Comparison of ENCODE assay signal across 27 cellular contexts in genomic region chr13:83824561-83824960, GRCh38. TPM values are rescaled to one million over a fixed set of nuclear protein-coding genes. Genes with fewer than 3 reads are reported as not detected.
"Had no signal": no experiment of that assay in that cellular context is flagged by ENCODE, and none has a peak within 500 bp of the region (broad histone marks: within the 10 kb centered on the region; RNA-seq: fewer than 3 reads in every experiment).

No MANE protein-coding gene starts in this region.

- ATAC-seq: activated CD4-positive, CD25-positive, alpha-beta regulatory T cell treated with anti-CD3 and anti-CD28 coated beads, Interleukin-2, amount 50 U/mL, for 24 hours; activated CD8-positive, alpha-beta T cell treated with anti-CD3 and anti-CD28 coated beads for 36 hours; PC-3 had no signal

- H3K36me3 Mint-ChIP-seq: activated naive CD8-positive, alpha-beta T cell treated with anti-CD3 and anti-CD28 coated beads, Interleukin-2, amount 10 ng/mL, durations not matched to agents 7 days and 5 days had no signal

- H3K4me1 Mint-ChIP-seq: activated naive CD8-positive, alpha-beta T cell treated with anti-CD3 and anti-CD28 coated beads, Interleukin-2, amount 10 ng/mL, durations not matched to agents 7 days and 5 days had no signal

- H3K27ac Mint-ChIP-seq: activated CD8-positive, alpha-beta T cell treated with anti-CD3 and anti-CD28 coated beads for 36 hours; activated naive CD8-positive, alpha-beta T cell treated with anti-CD3 and anti-CD28 coated beads, Interleukin-2, amount 10 ng/mL, durations not matched to agents 7 days and 5 days had no signal

- H3K4me3 Mint-ChIP-seq: activated CD8-positive, alpha-beta T cell treated with anti-CD3 and anti-CD28 coated beads for 36 hours; activated naive CD8-positive, alpha-beta T cell treated with anti-CD3 and anti-CD28 coated beads, Interleukin-2, amount 10 ng/mL, durations not matched to agents 7 days and 5 days had no signal

- FAIRE-seq: RCC 7860 had no signal

- DNase-seq: activated CD4-positive, alpha-beta T cell treated with anti-CD3 and anti-CD28 coated beads for 4 hours; activated CD8-positive, alpha-beta memory T cell treated with anti-CD3 and anti-CD28 coated beads, Interleukin-2, amount 50 U/mL, for 4 hours; activated CD8-positive, alpha-beta T cell treated with anti-CD3 and anti-CD28 coated beads for 36 hours; activated naive CD4-positive, alpha-beta T cell treated with anti-CD3 and anti-CD28 coated beads, Interleukin-2, amount 50 U/mL, for 16 hours; activated naive CD8-positive, alpha-beta T cell treated with anti-CD3 and anti-CD28 coated beads, Interleukin-2, amount 10 ng/mL, durations not matched to agents 7 days and 5 days; activated T-cell treated with anti-CD3 and anti-CD28 coated beads, Interleukin-2, amount 50 U/mL, for 1 hour; adrenal gland; central memory CD4-positive, alpha-beta T cell; MV-4-11; NCI-H1105; NCI-H1436; NCI-H1694 treated with DMSO at 0.1 percent for 48 hours; NCI-H2029 treated with DMSO at 0.1 percent for 48 hours; NCI-H345; NCI-H510A; NCI-H69; PC-3; SK-N-SH; T-helper 1 cell; WERI-Rb-1 had no signal

- H3K27me3 Mint-ChIP-seq: activated CD8-positive, alpha-beta T cell treated with anti-CD3 and anti-CD28 coated beads for 36 hours; activated naive CD8-positive, alpha-beta T cell treated with anti-CD3 and anti-CD28 coated beads, Interleukin-2, amount 10 ng/mL, durations not matched to agents 7 days and 5 days had no signal

- H3K4me3 ChIP-seq: adrenal gland, breast epithelium had no signal

- H3K27ac ChIP-seq: adrenal gland, breast epithelium, KMS-11, WERI-Rb-1 had no signal

- H3K4me1 ChIP-seq: adrenal gland, breast epithelium had no signal

- H3K36me3 ChIP-seq: adrenal gland, breast epithelium, WERI-Rb-1 had no signal

- H3K9ac ChIP-seq: KMS-11, SK-N-SH had no signal

- H3K9me3 Mint-ChIP-seq: activated CD8-positive, alpha-beta T cell treated with anti-CD3 and anti-CD28 coated beads for 36 hours; activated naive CD8-positive, alpha-beta T cell treated with anti-CD3 and anti-CD28 coated beads, Interleukin-2, amount 10 ng/mL, durations not matched to agents 7 days and 5 days had no signal

- H3K9me3 ChIP-seq: adrenal gland, breast epithelium, SK-N-SH had no signal

RNA-seq across cellular contexts. Expression of gene SLITRK1, which starts 57.7 kb away (rescaled TPM):
- total RNA-seq: activated CD8-positive, alpha-beta T cell treated with anti-CD3 and anti-CD28 coated beads for 36 hours; activated naive CD8-positive, alpha-beta T cell treated with anti-CD3 and anti-CD28 coated beads, Interleukin-2, amount 10 ng/mL, durations not matched to agents 7 days and 5 days; breast epithelium; MCF 10A; PC-3; T-helper 2 cell treated with Interferon-gamma antibody and Interleukin-4, amounts not matched to agents 100 ng/mL and 5 ng/mL, for 36 hours had no signal
- polyA plus RNA-seq: aorta, SK-N-SH had no signal
